In the genomic region with DNA sequence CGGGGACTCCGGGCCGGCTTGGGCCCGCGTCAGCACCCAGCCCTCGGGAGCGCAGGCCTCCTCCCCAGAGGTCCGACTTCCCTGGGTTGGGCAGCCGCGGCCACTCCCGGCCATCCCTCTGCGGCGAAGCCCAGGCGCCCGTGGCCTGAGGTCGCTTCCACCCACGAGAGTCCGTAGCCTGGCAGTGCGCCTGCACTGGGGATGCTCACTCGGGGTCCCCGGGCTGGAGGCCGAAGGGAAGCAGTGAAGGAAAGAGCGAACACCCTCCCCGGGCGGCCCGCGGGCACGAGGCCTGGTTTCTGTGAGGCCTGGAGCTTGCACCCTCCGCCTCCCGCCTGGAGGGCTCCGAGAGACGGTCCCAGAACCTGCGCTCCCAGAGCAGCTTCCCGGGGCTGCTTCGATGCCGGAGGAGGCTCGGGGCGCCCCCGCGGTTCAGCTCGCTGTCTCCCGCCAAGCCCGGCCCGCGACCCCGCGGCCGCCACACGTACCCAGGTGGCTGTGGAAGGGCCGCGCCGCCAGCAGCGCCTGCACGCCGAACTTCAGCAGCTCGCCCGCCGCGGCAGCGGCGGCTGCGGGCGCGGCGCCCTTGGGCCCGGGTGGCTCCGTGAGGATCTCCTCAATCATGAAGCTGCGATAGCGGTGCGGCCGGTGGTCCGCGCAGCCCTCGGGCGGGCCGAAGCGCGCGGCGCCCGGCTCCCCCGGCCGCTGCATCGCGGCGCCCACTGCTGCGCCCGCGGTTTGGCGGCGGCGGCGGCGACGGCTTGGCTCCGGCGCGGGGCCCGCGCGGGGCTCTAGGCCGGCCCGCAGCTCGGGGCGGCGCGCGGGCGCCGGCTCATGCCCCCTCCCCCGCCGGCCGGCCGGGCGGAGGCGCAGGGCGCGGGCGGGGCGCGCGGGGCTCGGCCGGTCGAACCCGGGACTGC, we compare ENCODE assay signal across 10 cellular contexts. TPM values are rescaled to one million over a fixed set of nuclear protein-coding genes. Genes with fewer than 3 reads are reported as not detected.
A peak's percentile ranks its signal among the peaks of the same experiment; 100 is the strongest.
DNase-seq lines count a peak whose midpoint lies in the region; ATAC-seq and TF ChIP-seq lines count a peak whose summit lies in the region.
"Had no signal": no experiment of that assay in that cellular context is flagged by ENCODE, and none has a peak within 500 bp of the region (broad histone marks: within the 10 kb centered on the region; RNA-seq: fewer than 3 reads in every experiment).

A gene with protein sequence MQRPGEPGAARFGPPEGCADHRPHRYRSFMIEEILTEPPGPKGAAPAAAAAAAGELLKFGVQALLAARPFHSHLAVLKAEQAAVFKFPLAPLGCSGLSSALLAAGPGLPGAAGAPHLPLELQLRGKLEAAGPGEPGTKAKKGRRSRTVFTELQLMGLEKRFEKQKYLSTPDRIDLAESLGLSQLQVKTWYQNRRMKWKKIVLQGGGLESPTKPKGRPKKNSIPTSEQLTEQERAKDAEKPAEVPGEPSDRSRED (minus strand): TSS at position 920 of the 920 bp plus-strand sequence. CDS start 209 bp downstream, at position 711.

- H3K4me3 Mint-ChIP-seq in MCF 10A (ENCODE audit: unreplicated experiment): no peak within 1 kb of the TSS
- H3K4me3 Mint-ChIP-seq in natural killer cell treated with Interleukin-12 subunit alpha and Interleukin-12 subunit beta and Interleukin-15 and Interleukin-18, amount 100 ng/mL, for 72 hours: peak within 1 kb of the TSS; percentile 41

- H3K36me3 Mint-ChIP-seq in MCF 10A (ENCODE audit: insufficient read depth, unreplicated experiment): no peaks in the 10 kb centered on the region
- peaks cover 9% of the 10 kb centered on the region for H3K36me3 Mint-ChIP-seq in natural killer cell treated with Interleukin-12 subunit alpha and Interleukin-12 subunit beta and Interleukin-15 and Interleukin-18, amount 100 ng/mL, for 72 hours

- peaks cover 42% of the 10 kb centered on the region for H3K27me3 Mint-ChIP-seq in MCF 10A (ENCODE audit: insufficient read depth, unreplicated experiment)
- H3K27me3 Mint-ChIP-seq in natural killer cell treated with Interleukin-12 subunit alpha and Interleukin-12 subunit beta and Interleukin-15 and Interleukin-18, amount 100 ng/mL, for 72 hours: peaks cover 55 to 68% of the 10 kb centered on the region in 2 donors

- DNase-seq in A673 (ENCODE audit: low spot score) (peak; percentile 40), GM20000 (ENCODE audit: low spot score) (peak; percentile 58), MCF 10A (ENCODE audit: unreplicated experiment) (no peak), HT-29 (ENCODE audit: low spot score) (no peak)
- DNase-seq in natural killer cell treated with Interleukin-12 subunit alpha and Interleukin-12 subunit beta and Interleukin-15 and Interleukin-18, amount 100 ng/mL, for 72 hours (ENCODE audit: low spot score): no peak
- DNase-seq: T1000 had no signal

- no peak for TF ChIP-seq CTCF in A673 (conservative IDR thresholded peaks at IDR 0.05; ENCODE audit: low read depth, low read length)
- TF ChIP-seq CTCF in GM20000 (IDR thresholded peaks at IDR 0.05; ENCODE audit: extremely low read depth, missing control alignments): no peak
- TF ChIP-seq CTCF in MCF 10A (IDR thresholded peaks at IDR 0.05; ENCODE audit: unreplicated experiment): no peak

- H3K27ac Mint-ChIP-seq in MCF 10A (ENCODE audit: low read depth, unreplicated experiment): peak within 1 kb of the TSS; percentile 24
- no peak within 1 kb of the TSS for H3K27ac Mint-ChIP-seq in natural killer cell treated with Interleukin-12 subunit alpha and Interleukin-12 subunit beta and Interleukin-15 and Interleukin-18, amount 100 ng/mL, for 72 hours

- H3K4me1 ChIP-seq in A673 (ENCODE audit: insufficient read depth, low read length, poor library complexity, severe bottlenecking): peaks cover 10% of the 10 kb centered on the region

- no peak for ATAC-seq in natural killer cell treated with Interleukin-12 subunit alpha and Interleukin-12 subunit beta and Interleukin-15 and Interleukin-18, amount 100 ng/mL, for 72 hours
- no peak for ATAC-seq in GM19397 (IDR thresholded peaks at IDR 0.05; ENCODE audit: unreplicated experiment)
- no peak for ATAC-seq in GM21390 (IDR thresholded peaks at IDR 0.05; ENCODE audit: unreplicated experiment)
- no peak for ATAC-seq in HG03039 (IDR thresholded peaks at IDR 0.05; ENCODE audit: unreplicated experiment)

- BruUV-seq in A673 (replicated peaks; lab: Mats Ljungman, UMichigan) (no TSS peak), MCF 10A (replicated peaks; lab: Mats Ljungman, UMichigan) (no TSS peak)

- H3K4me3 ChIP-seq in A673 (ENCODE audit: low read depth, low read length, poor library complexity, severe bottlenecking): peak within 1 kb of the TSS; percentile 53

- POLR2A ChIA-PET in A673 (lab: Charles Lee; ENCODE audit: low non-redundant PET) (no interaction called here), MCF 10A (lab: Yijun Ruan, JAX) (no interaction called here)

- H3K36me3 ChIP-seq in A673 (ENCODE audit: insufficient read depth, low read length, poor library complexity, severe bottlenecking): no peaks in the 10 kb centered on the region

- H3K9me3 ChIP-seq in A673 (ENCODE audit: low read depth, low read length, poor library complexity, severe bottlenecking): no peaks in the 10 kb centered on the region

- peaks cover 88% of the 10 kb centered on the region for H3K27me3 ChIP-seq in A673 (replicated peaks; ENCODE audit: insufficient read depth, low read depth, low read length, poor library complexity)

- no peaks in the 10 kb centered on the region for H3K4me1 Mint-ChIP-seq in MCF 10A (ENCODE audit: insufficient read depth, unreplicated experiment)
- peaks cover 11 to 32% of the 10 kb centered on the region in 2 donors for H3K4me1 Mint-ChIP-seq in natural killer cell treated with Interleukin-12 subunit alpha and Interleukin-12 subunit beta and Interleukin-15 and Interleukin-18, amount 100 ng/mL, for 72 hours (ENCODE audit: low read depth in 2 of 2)

- no peaks in the 10 kb centered on the region for H3K9me3 Mint-ChIP-seq in MCF 10A (ENCODE audit: unreplicated experiment)
- H3K9me3 Mint-ChIP-seq in natural killer cell treated with Interleukin-12 subunit alpha and Interleukin-12 subunit beta and Interleukin-15 and Interleukin-18, amount 100 ng/mL, for 72 hours: no peaks in the 10 kb centered on the region

- peak within 1 kb of the TSS; percentile 42 for H3K27ac ChIP-seq in A673 (ENCODE audit: low read depth, low read length, poor library complexity, severe bottlenecking)

- intact Hi-C loops in A673 (cut with micrococcal nuclease; ENCODE audit: unreplicated experiment): no loop called here
- intact Hi-C loops in MCF 10A (cut with micrococcal nuclease): no loop called here

- CTCF ChIA-PET in A673 (lab: Charles Lee): no interaction called here
- CTCF ChIA-PET in MCF 10A (lab: Yijun Ruan, JAX): no interaction called here

RNA-seq across cellular contexts. Expression of the gene that starts here (rescaled TPM):
- total RNA-seq in A673 (2021) (9.8 and 9.9 TPM in 2 replicates), MCF 10A (2022) (0.23 TPM in 1 of 2 replicates, not detected in the other)
- total RNA-seq in natural killer cell treated with Interleukin-12 subunit alpha and Interleukin-12 subunit beta and Interleukin-15 and Interleukin-18, amount 100 ng/mL, for 72 hours: under 1 TPM in 1 of 2 donors, not detected in 1; 0.29 TPM
- not detected in 2 replicates for total RNA-seq in HT-29 (2014; rRNA removed; shearing (Covaris generic))
- total RNA-seq: myocyte had no signal

Comparison
In these comparisons a context has a peak if more than half of its experiments do, and no peak if none do; other contexts are left out.
1. DNase-seq: peak in A673 (single experiment) and GM20000 (single experiment); none in MCF 10A (single experiment), natural killer cell treated with Interleukin-12 subunit alpha and Interleukin-12 subunit beta and Interleukin-15 and Interleukin-18, amount 100 ng/mL, for 72 hours (single experiment) and HT-29 (single experiment).